In genomic region chr2:211281430-211282073, GRCh38 we compare ENCODE assay signal across 20 cellular contexts.
"Had no signal": no experiment of that assay in that cellular context is flagged by ENCODE, and none has a peak within 500 bp of the region (broad histone marks: within the 10 kb centered on the region; RNA-seq: fewer than 3 reads in every experiment).

No MANE protein-coding gene starts in this region.

- FAIRE-seq: bronchial epithelial cell had no signal

- H3K27ac ChIP-seq: ascending aorta, neutrophil, stomach, testis had no signal

- H3K4me1 Mint-ChIP-seq: activated CD4-positive, alpha-beta T cell treated with anti-CD3 and anti-CD28 coated beads for 36 hours; activated CD8-positive, alpha-beta memory T cell treated with anti-CD3 and anti-CD28 coated beads, Interleukin-2, amount 10 ng/mL, durations not matched to agents 7 days and 5 days; activated naive CD4-positive, alpha-beta T cell treated with anti-CD3 and anti-CD28 coated beads, Interleukin-2, amount 10 ng/mL, durations not matched to agents 7 days and 5 days; immature natural killer cell; naive B cell had no signal

- H3K9me3 ChIP-seq: ascending aorta, neutrophil, stomach, testis had no signal

- H3K4me3 Mint-ChIP-seq: activated CD4-positive, alpha-beta memory T cell treated with anti-CD3 and anti-CD28 coated beads for 36 hours; activated CD4-positive, alpha-beta T cell treated with anti-CD3 and anti-CD28 coated beads for 36 hours; activated CD8-positive, alpha-beta memory T cell treated with anti-CD3 and anti-CD28 coated beads, Interleukin-2, amount 10 ng/mL, durations not matched to agents 7 days and 5 days; activated naive CD4-positive, alpha-beta T cell treated with anti-CD3 and anti-CD28 coated beads, Interleukin-2, amount 10 ng/mL, durations not matched to agents 7 days and 5 days; immature natural killer cell; naive B cell had no signal

- DNase-seq: activated CD4-positive, alpha-beta memory T cell treated with anti-CD3 and anti-CD28 coated beads for 36 hours; activated CD4-positive, alpha-beta T cell treated with anti-CD3 and anti-CD28 coated beads for 36 hours; activated CD8-positive, alpha-beta memory T cell treated with anti-CD3 and anti-CD28 coated beads, Interleukin-2, amount 10 ng/mL, durations not matched to agents 7 days and 5 days; activated naive CD4-positive, alpha-beta T cell treated with anti-CD3 and anti-CD28 coated beads, Interleukin-2, amount 10 ng/mL, durations not matched to agents 7 days and 5 days; activated T-cell treated with anti-CD3 and anti-CD28 coated beads, Interleukin-2, amount 50 U/mL, for 1 hour; effector CD4-positive, alpha-beta T cell; foreskin fibroblast; glutamatergic neuron; hypothalamus; immature natural killer cell; left cardiac atrium; naive B cell; stimulated activated CD4-positive, alpha-beta T cell treated with anti-CD3 and anti-CD28 coated beads, Interleukin-1b, Interleukin-23, amount 100 ng/mL, for 48 hours; stomach; T-helper 1 cell; T1000; testis had no signal

- H3K27me3 Mint-ChIP-seq: activated CD4-positive, alpha-beta memory T cell treated with anti-CD3 and anti-CD28 coated beads for 36 hours; activated CD4-positive, alpha-beta T cell treated with anti-CD3 and anti-CD28 coated beads for 36 hours; activated CD8-positive, alpha-beta memory T cell treated with anti-CD3 and anti-CD28 coated beads, Interleukin-2, amount 10 ng/mL, durations not matched to agents 7 days and 5 days; activated naive CD4-positive, alpha-beta T cell treated with anti-CD3 and anti-CD28 coated beads, Interleukin-2, amount 10 ng/mL, durations not matched to agents 7 days and 5 days; naive B cell had no signal

- H3K27me3 ChIP-seq: ascending aorta, neutrophil, stomach, testis had no signal

- H3K36me3 ChIP-seq: ascending aorta, neutrophil, stomach had no signal

- ATAC-seq: activated CD4-positive, alpha-beta T cell treated with anti-CD3 and anti-CD28 coated beads for 36 hours; activated CD8-positive, alpha-beta memory T cell treated with anti-CD3 and anti-CD28 coated beads, Interleukin-2, amount 10 ng/mL, durations not matched to agents 7 days and 5 days; left cardiac atrium had no signal

- H3K36me3 Mint-ChIP-seq: activated CD4-positive, alpha-beta memory T cell treated with anti-CD3 and anti-CD28 coated beads for 36 hours; activated CD8-positive, alpha-beta memory T cell treated with anti-CD3 and anti-CD28 coated beads, Interleukin-2, amount 10 ng/mL, durations not matched to agents 7 days and 5 days; activated naive CD4-positive, alpha-beta T cell treated with anti-CD3 and anti-CD28 coated beads, Interleukin-2, amount 10 ng/mL, durations not matched to agents 7 days and 5 days; immature natural killer cell; naive B cell had no signal

- H3K27ac Mint-ChIP-seq: activated CD4-positive, alpha-beta memory T cell treated with anti-CD3 and anti-CD28 coated beads for 36 hours; activated CD4-positive, alpha-beta T cell treated with anti-CD3 and anti-CD28 coated beads for 36 hours; activated CD8-positive, alpha-beta memory T cell treated with anti-CD3 and anti-CD28 coated beads, Interleukin-2, amount 10 ng/mL, durations not matched to agents 7 days and 5 days; activated naive CD4-positive, alpha-beta T cell treated with anti-CD3 and anti-CD28 coated beads, Interleukin-2, amount 10 ng/mL, durations not matched to agents 7 days and 5 days; immature natural killer cell; naive B cell had no signal

- H3K9me3 Mint-ChIP-seq: activated CD4-positive, alpha-beta memory T cell treated with anti-CD3 and anti-CD28 coated beads for 36 hours; activated naive CD4-positive, alpha-beta T cell treated with anti-CD3 and anti-CD28 coated beads, Interleukin-2, amount 10 ng/mL, durations not matched to agents 7 days and 5 days had no signal

- H3K4me3 ChIP-seq: ascending aorta, stomach, testis had no signal

- H3K4me1 ChIP-seq: ascending aorta, stomach, testis had no signal
